1 cellular context compared by ENCODE assay signal in the genomic region with DNA sequence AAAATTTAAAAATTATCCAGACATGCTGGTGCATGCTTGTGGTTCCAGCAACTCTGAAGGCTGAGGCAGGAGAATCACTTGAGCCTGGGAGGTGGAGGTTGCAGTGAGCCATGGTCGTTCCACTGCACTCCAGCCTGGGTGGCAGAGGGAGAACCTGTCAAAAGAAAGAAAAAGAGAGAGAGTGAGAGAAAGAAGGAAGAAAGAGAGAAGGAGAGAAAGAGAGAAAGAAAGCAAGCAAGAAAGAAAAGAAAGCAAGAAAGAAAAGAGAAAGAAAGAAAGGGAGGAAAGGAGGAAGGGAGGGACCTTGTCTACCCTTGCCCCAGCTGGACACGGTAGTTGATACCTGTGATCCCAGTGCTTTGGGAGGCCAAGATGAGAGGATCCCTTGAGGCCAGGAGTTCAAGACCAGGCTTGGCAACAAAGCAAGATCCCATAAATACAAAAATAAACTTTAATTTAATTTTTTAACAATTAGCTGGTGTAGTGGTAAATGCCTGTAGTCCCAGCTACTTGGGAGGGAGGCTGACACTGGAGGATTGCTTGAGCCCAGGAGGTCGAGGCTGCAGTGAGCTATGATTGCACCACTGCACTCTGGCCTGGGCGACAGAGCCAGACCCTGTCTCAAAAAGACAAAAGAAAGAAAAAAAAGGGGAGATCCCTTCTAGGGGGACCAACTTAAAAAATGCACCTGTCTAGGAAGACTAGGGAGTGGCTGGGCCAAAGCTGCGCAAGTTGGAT.
TF ChIP-seq lines count a peak whose summit lies in the region.

No MANE protein-coding gene starts in this region.

TF ChIP-seq in endothelial cell of umbilical vein, 7 proteins besides CTCF, POLR2A, EP300 and RAD21:
- TF ChIP-seq MYC (IDR thresholded peaks at IDR 0.05; ENCODE audit: low read depth, low read length) = no peak
- TF ChIP-seq FOS (IDR thresholded peaks at IDR 0.05; ENCODE audit: borderline replicate concordance, insufficient read depth, low read length) = no peak
- TF ChIP-seq POLR2AphosphoS5 (IDR thresholded peaks at IDR 0.05; ENCODE audit: insufficient read depth, low read depth, low read length) = no peak
- no peak for TF ChIP-seq MAX (IDR thresholded peaks at IDR 0.05; ENCODE audit: insufficient read depth, insufficient read length)
